ENCODE assay signal across 26 cellular contexts in genomic region chr15:41987246-41987924, GRCh38. TPM values are rescaled to one million over a fixed set of nuclear protein-coding genes. Genes with fewer than 3 reads are reported as not detected.
"Had no signal": no experiment of that assay in that cellular context is flagged by ENCODE, and none has a peak within 500 bp of the region (broad histone marks: within the 10 kb centered on the region; RNA-seq: fewer than 3 reads in every experiment).

No MANE protein-coding gene starts in this region.

- H3K27me3 ChIP-seq: adrenal gland had no signal

- ATAC-seq: Right ventricle myocardium inferior, T-cell had no signal

- H3K27me3 Mint-ChIP-seq: activated CD4-positive, alpha-beta memory T cell treated with anti-CD3 and anti-CD28 coated beads, Interleukin-2, amount 10 ng/mL, durations not matched to agents 7 days and 5 days; activated naive CD8-positive, alpha-beta T cell treated with anti-CD3 and anti-CD28 coated beads, Interleukin-2, amount 10 ng/mL, durations not matched to agents 7 days and 5 days; central memory CD8-positive, alpha-beta T cell had no signal

- H3K4me1 Mint-ChIP-seq: activated B cell treated with CpG ODN at 0.5 μM for 24 hours; activated naive CD8-positive, alpha-beta T cell treated with anti-CD3 and anti-CD28 coated beads, Interleukin-2, amount 10 ng/mL, durations not matched to agents 7 days and 5 days; central memory CD8-positive, alpha-beta T cell; T-cell had no signal

- H3K9me3 ChIP-seq: adrenal gland had no signal

- H3K36me3 ChIP-seq: adrenal gland had no signal

- H3K27ac Mint-ChIP-seq: activated B cell treated with CpG ODN at 0.5 μM for 24 hours; activated CD4-positive, alpha-beta memory T cell treated with anti-CD3 and anti-CD28 coated beads, Interleukin-2, amount 10 ng/mL, durations not matched to agents 7 days and 5 days; activated naive CD4-positive, alpha-beta T cell treated with anti-CD3 and anti-CD28 coated beads for 36 hours; activated naive CD8-positive, alpha-beta T cell treated with anti-CD3 and anti-CD28 coated beads, Interleukin-2, amount 10 ng/mL, durations not matched to agents 7 days and 5 days had no signal

- H3K27ac ChIP-seq: adrenal gland, SK-N-MC had no signal

- H3K4me3 ChIP-seq: adrenal gland, SK-N-MC had no signal

- H3K4me3 Mint-ChIP-seq: activated B cell treated with CpG ODN at 0.5 μM for 24 hours; activated CD4-positive, alpha-beta memory T cell treated with anti-CD3 and anti-CD28 coated beads, Interleukin-2, amount 10 ng/mL, durations not matched to agents 7 days and 5 days; activated naive CD4-positive, alpha-beta T cell treated with anti-CD3 and anti-CD28 coated beads for 36 hours; activated naive CD8-positive, alpha-beta T cell treated with anti-CD3 and anti-CD28 coated beads, Interleukin-2, amount 10 ng/mL, durations not matched to agents 7 days and 5 days; central memory CD8-positive, alpha-beta T cell; T-cell had no signal

- H3K4me1 ChIP-seq: adrenal gland had no signal

- DNase-seq: activated B cell treated with CpG ODN at 0.5 μM for 24 hours; activated CD4-positive, alpha-beta memory T cell treated with anti-CD3 and anti-CD28 coated beads, Interleukin-2, amount 10 ng/mL, durations not matched to agents 7 days and 5 days; activated CD4-positive, alpha-beta T cell treated with anti-CD3 and anti-CD28 coated beads, Interleukin-2, amount 50 U/mL, for 1 hour; activated CD8-positive, alpha-beta memory T cell treated with anti-CD3 and anti-CD28 coated beads, Interleukin-2, amount 50 U/mL, for 4 hours; activated gamma-delta T cell; activated naive CD4-positive, alpha-beta T cell treated with anti-CD3 and anti-CD28 coated beads for 36 hours; activated naive CD8-positive, alpha-beta T cell treated with anti-CD3 and anti-CD28 coated beads, Interleukin-2, amount 10 ng/mL, durations not matched to agents 7 days and 5 days; activated T-cell treated with anti-CD3 and anti-CD28 coated beads, Interleukin-2, amount 50 U/mL, for 1 hour; adrenal gland; anterior cingulate cortex; Karpas-422; NCI-H146; NCI-H1930; NCI-H2171 treated with DMSO at 0.1 percent for 48 hours; NCI-H345; NCI-H510A; NCI-H526 treated with DMSO at 0.1 percent for 48 hours; T-cell; T-helper 2 cell; T1000 had no signal

- H3K36me3 Mint-ChIP-seq: activated naive CD8-positive, alpha-beta T cell treated with anti-CD3 and anti-CD28 coated beads, Interleukin-2, amount 10 ng/mL, durations not matched to agents 7 days and 5 days; T-cell had no signal

- H3K9me3 Mint-ChIP-seq: activated B cell treated with CpG ODN at 0.5 μM for 24 hours; activated CD4-positive, alpha-beta memory T cell treated with anti-CD3 and anti-CD28 coated beads, Interleukin-2, amount 10 ng/mL, durations not matched to agents 7 days and 5 days; activated naive CD4-positive, alpha-beta T cell treated with anti-CD3 and anti-CD28 coated beads for 36 hours; activated naive CD8-positive, alpha-beta T cell treated with anti-CD3 and anti-CD28 coated beads, Interleukin-2, amount 10 ng/mL, durations not matched to agents 7 days and 5 days; central memory CD8-positive, alpha-beta T cell; T-cell had no signal

RNA-seq across cellular contexts. Expression of gene PLA2G4E, which starts 33.5 kb away (rescaled TPM):
- total RNA-seq: activated B cell treated with CpG ODN at 0.5 μM for 24 hours; activated CD4-positive, alpha-beta memory T cell treated with anti-CD3 and anti-CD28 coated beads, Interleukin-2, amount 10 ng/mL, durations not matched to agents 7 days and 5 days; activated CD8-positive, alpha-beta memory T cell treated with anti-CD3 and anti-CD28 coated beads for 36 hours; activated naive CD4-positive, alpha-beta T cell treated with anti-CD3 and anti-CD28 coated beads for 36 hours; activated naive CD8-positive, alpha-beta T cell treated with anti-CD3 and anti-CD28 coated beads, Interleukin-2, amount 10 ng/mL, durations not matched to agents 7 days and 5 days; OCI-LY7; RPMI7951; T-cell had no signal
